In genomic region chr6:12008366-12009179, GRCh38 we compare ENCODE assay signal across 8 cellular contexts. TPM values are rescaled to one million over a fixed set of nuclear protein-coding genes. Genes with fewer than 3 reads are reported as not detected.
DNase-seq lines count a peak whose midpoint lies in the region; ATAC-seq lines count a peak whose summit lies in the region.

No MANE protein-coding gene starts in this region.

- H3K9me3 ChIP-seq in KOPT-K1 (ENCODE audit: insufficient read depth, low read length, poor library complexity, severe bottlenecking) (no peaks in the 10 kb centered on the region), neuronal stem cell (replicated peaks in 1 of 2; ENCODE audit: control insufficient read depth in 2 of 2, insufficient read depth in 1 of 2, low read depth in 1 of 2, low read length in 2 of 2) (no peaks in the 10 kb centered on the region)

- H3K18ac ChIP-seq in neuronal stem cell (ENCODE audit: low read length), result peak overlapping the region; percentile 94

- peak overlapping the region; percentile 53 for H2BK5ac ChIP-seq in neuronal stem cell (ENCODE audit: low read length)

- peak overlapping the region; percentile 13 for H2BK15ac ChIP-seq in neuronal stem cell (ENCODE audit: low read length)

- no peak overlapping the region for H2BK12ac ChIP-seq in neuronal stem cell (ENCODE audit: low read length)

- H2BK120ac ChIP-seq in neuronal stem cell (ENCODE audit: low read depth, low read length), result peak overlapping the region; percentile 31

- peak overlapping the region; percentile 87 for H3K4me2 ChIP-seq in neuronal stem cell (ENCODE audit: insufficient read depth, low read length, poor library complexity, severe bottlenecking)

- H3K23ac ChIP-seq in neuronal stem cell (ENCODE audit: low read depth, low read length, poor library complexity), result peak overlapping the region; percentile 85

- H4K91ac ChIP-seq in neuronal stem cell (ENCODE audit: low read depth, low read length, poor library complexity), result no peak overlapping the region

- H3K9ac ChIP-seq in neuronal stem cell (ENCODE audit: low read depth, low read length, poor library complexity), result peak overlapping the region; percentile 21

- no peaks in the 10 kb centered on the region for H3K27me3 ChIP-seq in neuronal stem cell (ENCODE audit: control insufficient read depth in 3 of 3, insufficient read depth in 3 of 3, low read depth in 1 of 3, low read length in 3 of 3)

- H2AK5ac ChIP-seq in neuronal stem cell (ENCODE audit: low read depth, low read length), result no peak overlapping the region

- H3K4me3 ChIP-seq in neuronal stem cell (ENCODE audit: low read length in 2 of 2), result peak overlapping the region; percentile 73 to 80

- H3K4ac ChIP-seq in neuronal stem cell (ENCODE audit: low read length), result no peak overlapping the region

- peak; percentile 39 for DNase-seq in DMS153 (lab: John Stamatoyannopoulos, UW)
- peak; percentile 56 for DNase-seq in SHP77 treated with DMSO at 0.1 percent for 48 hours (lab: John Stamatoyannopoulos, UW)
- peak; percentile 79 for DNase-seq in activated gamma-delta T cell treated with anti-CD3 and anti-CD28 coated beads, Interleukin-2, amount 50 U/mL, for 16 hours (ENCODE audit: low read depth)
- peak; percentile 56 for DNase-seq in foreskin melanocyte
- peak; percentile 57 for DNase-seq in neuronal stem cell (ENCODE audit: low spot score)
- peak in 47 of 49 donors; percentile 13 to 86 (median 60) for DNase-seq in substantia nigra (lab: John Stamatoyannopoulos, UW)

- no peak overlapping the region for H4K8ac ChIP-seq in neuronal stem cell (ENCODE audit: low read depth, low read length)

- WGBS in neuronal stem cell (ENCODE audit: extremely low coverage in 2 of 2, insufficient read length in 2 of 2, insufficient replicate concordance in 1 of 2), 2 donors, result no CpG with 5 or more reads among the region's 60 CpGs

- peak; percentile 32 for ATAC-seq in GM21576 (IDR thresholded peaks at IDR 0.05; ENCODE audit: unreplicated experiment)

- peaks cover 5 to 15% of the 10 kb centered on the region in 2 donors for H3K4me1 ChIP-seq in neuronal stem cell (ENCODE audit: control insufficient read depth in 2 of 2, insufficient read depth in 1 of 2, low read depth in 1 of 2, low read length in 2 of 2)

- peaks cover 3% of the 10 kb centered on the region for H3K79me1 ChIP-seq in neuronal stem cell (ENCODE audit: low read depth, low read length)

- H3K14ac ChIP-seq in neuronal stem cell (ENCODE audit: low read length), result no peak overlapping the region

- H3K27ac ChIP-seq in KOPT-K1 (ENCODE audit: low read depth, low read length, poor library complexity, severe bottlenecking) (peak overlapping the region; percentile 70), neuronal stem cell (replicated peaks; ENCODE audit: low read length) (peak overlapping the region; percentile 81), substantia nigra (ENCODE audit: low read depth, low read length, poor library complexity, severe bottlenecking) (peak overlapping the region; percentile 83)

- H2AFZ ChIP-seq in neuronal stem cell (ENCODE audit: low read length), result peak overlapping the region; percentile 95

- no peaks in the 10 kb centered on the region for H3K36me3 ChIP-seq in KOPT-K1 (ENCODE audit: insufficient read depth, low read length)
- no peaks in the 10 kb centered on the region for H3K36me3 ChIP-seq in neuronal stem cell (replicated peaks in 1 of 2; ENCODE audit: control insufficient read depth in 2 of 2, insufficient read depth in 2 of 2, low read length in 2 of 2)

RNA-seq across cellular contexts. Expression of gene HIVEP1, which starts 3.5 kb away (rescaled TPM):
- 14.1 TPM for polyA plus RNA-seq in neuronal stem cell (2013, experiment 1 of 2)
- polyA plus RNA-seq in neuronal stem cell (2013, experiment 2 of 2), result 12.9 TPM

Comparison
In these comparisons a context has a peak if more than half of its experiments do, and no peak if none do; other contexts are left out.
1. Peak in every context shown above with its lines: DNase-seq, ATAC-seq, H3K4me3 ChIP-seq and H3K27ac ChIP-seq.